8 cellular contexts compared by ENCODE assay signal in genomic region chr1:198638894-198639319, GRCh38. TPM values are rescaled to one million over a fixed set of nuclear protein-coding genes. Genes with fewer than 3 reads are reported as not detected.
DNase-seq lines count a peak whose midpoint lies in the region; ATAC-seq and TF ChIP-seq lines count a peak whose summit lies in the region.

Gene PTPRC, plus strand, starts transcription at chr1:198639040. Its CDS starts 229 bp downstream, at chr1:198639269.

- DNase-seq in OCI-M1 (lab: John Stamatoyannopoulos, UW) (peak; percentile 95), heart left ventricle (no peak), ureter (ENCODE audit: low spot score) (no peak), WTC11 (ENCODE audit: low spot score) (no peak), HFFc6 (no peak)
- no peak for DNase-seq in stimulated activated CD8-positive, alpha-beta memory T cell treated with anti-CD3 and anti-CD28 coated beads, Interleukin-4, amount 100 ng/mL, for 48 hours

- H3K4me3 Mint-ChIP-seq in WTC11 = no peak within 1 kb of the TSS
- H3K4me3 Mint-ChIP-seq in HFFc6 = no peak within 1 kb of the TSS

- H3K4me1 ChIP-seq in heart left ventricle = peaks cover 0 to 38% (median 0%) of the 10 kb centered on the region in 12 donors

- intact Hi-C loops in heart left ventricle (cut with DNase I) = no loop called here

- no peaks in the 10 kb centered on the region for H3K36me3 Mint-ChIP-seq in WTC11
- peaks cover 8% of the 10 kb centered on the region; the same call in 1 of the 2 replicates for H3K36me3 Mint-ChIP-seq in HFFc6 (ENCODE audit: low read depth)

- no peak for TF ChIP-seq CTCF in heart left ventricle (IDR thresholded peaks at IDR 0.05)
- TF ChIP-seq CTCF in WTC11 (IDR thresholded peaks at IDR 0.05) = no peak
- TF ChIP-seq CTCF in HFFc6 (IDR thresholded peaks at IDR 0.05) = no peak

- H3K4me1 Mint-ChIP-seq in WTC11 (peaks cover 4% of the 10 kb centered on the region), HFFc6 (ENCODE audit: low read depth) (peaks cover 22% of the 10 kb centered on the region)

- peak within 1 kb of the TSS in 9 of 12 donors; percentile 7 to 61 (median 26) for H3K4me3 ChIP-seq in heart left ventricle

- H3K9me3 Mint-ChIP-seq in WTC11 (peaks cover 8% of the 10 kb centered on the region), HFFc6 (no peaks in the 10 kb centered on the region)

- peak within 1 kb of the TSS in 4 of 12 donors; percentile 28 to 93 (median 41) for H3K27ac ChIP-seq in heart left ventricle

- no peak within 1 kb of the TSS for H3K27ac Mint-ChIP-seq in WTC11
- no peak within 1 kb of the TSS for H3K27ac Mint-ChIP-seq in HFFc6

- WGBS in heart left ventricle, 4 donors = 42 to 47% (median 45%) methylated on average over 5 of the region's 5 CpGs

- TF ChIP-seq POLR2A in heart left ventricle (IDR thresholded peaks at IDR 0.05) = no peak

- CTCF ChIA-PET in WTC11 (lab: Charles Lee) = no interaction called here

- H3K27me3 Mint-ChIP-seq in WTC11 (ENCODE audit: low read depth) = no peaks in the 10 kb centered on the region
- H3K27me3 Mint-ChIP-seq in HFFc6 (ENCODE audit: insufficient read depth) = no peaks in the 10 kb centered on the region

- peak; percentile 72 for ATAC-seq in GM19023 (IDR thresholded peaks at IDR 0.05; ENCODE audit: unreplicated experiment)
- peak; percentile 80 for ATAC-seq in HG02870 (IDR thresholded peaks at IDR 0.05; ENCODE audit: unreplicated experiment)
- peak in 3 of 4 donors; percentile 31 to 64 (median 61) for ATAC-seq in heart left ventricle
- ATAC-seq in WTC11 = no peak

- no peaks in the 10 kb centered on the region for H3K9me3 ChIP-seq in heart left ventricle

- H3K27me3 ChIP-seq in heart left ventricle = no peaks in the 10 kb centered on the region

- H3K36me3 ChIP-seq in heart left ventricle = peaks cover 0 to 3% (median 0%) of the 10 kb centered on the region in 9 donors

- POLR2A ChIA-PET in WTC11 (lab: Charles Lee) = no interaction called here

TF ChIP-seq in WTC11, 78 proteins besides CTCF, POLR2A, EP300 and RAD21:
- TF ChIP-seq NR1H2 (CRISPR knock-in tag; IDR thresholded peaks at IDR 0.05) = no peak

RNA-seq across cellular contexts. Expression of gene PTPRC, which starts in this region (rescaled TPM):
- total RNA-seq in heart left ventricle (10 to 100 TPM in 2 of 9 donors, 1 to 10 TPM in 7; 3.4 to 99.3 (median 5.2) TPM), ureter (35.1 TPM), WTC11 (2021) (0.71 to 1.4 TPM (median 1.2 TPM) in 3 replicates)
- 1 to 10 TPM in 1 of 2 donors, under 1 TPM in 1; 0.65 to 2.6 TPM for polyA plus RNA-seq in heart left ventricle
- under 1 TPM; 0.19 to 0.96 (median 0.79) TPM for total RNA-seq in HFFc6 (2021; fragmentation: NEBNext Ultra II Directional; extraction: Animal tissue kit (Norgen Biotek cat#: 25700))
